In genomic region chr4:81631958-81632439, GRCh38 we compare ENCODE assay signal across 9 cellular contexts.
DNase-seq lines count a peak whose midpoint lies in the region; ATAC-seq and TF ChIP-seq lines count a peak whose summit lies in the region.
"Had no signal": no experiment of that assay in that cellular context is flagged by ENCODE, and none has a peak within 500 bp of the region (broad histone marks: within the 10 kb centered on the region; RNA-seq: fewer than 3 reads in every experiment).

No MANE protein-coding gene starts in this region.

- H3K27ac ChIP-seq in fibroblast of lung (ENCODE audit: insufficient read depth, low read length): peak overlapping the region; percentile 49
- H3K27ac ChIP-seq: neutrophil had no signal

- no peaks in the 10 kb centered on the region for H3K27me3 ChIP-seq in fibroblast of lung (ENCODE audit: control insufficient read depth, insufficient read depth, low read length)
- H3K27me3 ChIP-seq: neutrophil had no signal

- DNase-seq in SIG-M5 treated with dmso at 0.1 percent for 504 hours (lab: John Stamatoyannopoulos, UW; ENCODE audit: unreplicated experiment): peak; percentile 6
- DNase-seq in SIG-M5 (lab: John Stamatoyannopoulos, UW): no peak
- DNase-seq in fibroblast of lung (ENCODE audit: low read depth in 2 of 2): peak; percentile 84 to 86
- no peak for DNase-seq in stimulated activated effector memory CD8-positive, alpha-beta T cell treated with anti-CD3 and anti-CD28 coated beads, Interleukin-12 subunit alpha, Interleukin-12 subunit beta, amount 100 ng/mL, for 72 hours (ENCODE audit: low spot score in 2 of 2)
- DNase-seq in germinal center (ENCODE audit: low spot score): no peak
- DNase-seq in ecto neural progenitor cell (ENCODE audit: low spot score): no peak

- H3K4me3 ChIP-seq in fibroblast of lung (replicated peaks in 1 of 4; ENCODE audit: control extremely low read depth in 1 of 4, insufficient read depth in 1 of 4, low read depth in 3 of 4, low read length in 4 of 4): no peak overlapping the region

- no peak overlapping the region for H3K27ac Mint-ChIP-seq in stimulated activated effector memory CD8-positive, alpha-beta T cell treated with anti-CD3 and anti-CD28 coated beads, Interleukin-12 subunit alpha, Interleukin-12 subunit beta, amount 100 ng/mL, for 72 hours

- TF ChIP-seq EP300 in Ishikawa (IDR thresholded peaks at IDR 0.05; ENCODE audit: borderline replicate concordance): peak; percentile 95

- peak; percentile 67 for ATAC-seq in stimulated activated effector memory CD8-positive, alpha-beta T cell treated with anti-CD3 and anti-CD28 coated beads, Interleukin-12 subunit alpha, Interleukin-12 subunit beta, amount 100 ng/mL, for 72 hours
- ATAC-seq in HG03571 (IDR thresholded peaks at IDR 0.05; ENCODE audit: unreplicated experiment): no peak

- no peak overlapping the region for H3K4me2 ChIP-seq in fibroblast of lung (ENCODE audit: extremely low read depth, insufficient read depth, low read length)

- no peaks in the 10 kb centered on the region for H4K20me1 ChIP-seq in fibroblast of lung (ENCODE audit: control insufficient read depth, extremely low read depth, insufficient read depth, low read length)

- peaks cover 5% of the 10 kb centered on the region for H3K4me1 Mint-ChIP-seq in stimulated activated effector memory CD8-positive, alpha-beta T cell treated with anti-CD3 and anti-CD28 coated beads, Interleukin-12 subunit alpha, Interleukin-12 subunit beta, amount 100 ng/mL, for 72 hours

- H3K9me3 ChIP-seq in fibroblast of lung (ENCODE audit: control insufficient read depth, insufficient read depth, low read depth, low read length): no peaks in the 10 kb centered on the region
- H3K9me3 ChIP-seq: neutrophil had no signal

- H2AFZ ChIP-seq in fibroblast of lung (ENCODE audit: low read length): no peak overlapping the region

- no peak for TF ChIP-seq CTCF in fibroblast of lung (conservative IDR thresholded peaks at IDR 0.05 in 1 of 2, IDR thresholded peaks at IDR 0.05 in 1 of 2; ENCODE audit: low read depth in 1 of 2, low read length in 2 of 2)

- no peaks in the 10 kb centered on the region for H3K9me3 Mint-ChIP-seq in stimulated activated effector memory CD8-positive, alpha-beta T cell treated with anti-CD3 and anti-CD28 coated beads, Interleukin-12 subunit alpha, Interleukin-12 subunit beta, amount 100 ng/mL, for 72 hours

- H3K9ac ChIP-seq in fibroblast of lung (ENCODE audit: insufficient read depth, low read length): no peak overlapping the region

- peaks cover 6% of the 10 kb centered on the region for H3K4me1 ChIP-seq in fibroblast of lung (ENCODE audit: control insufficient read depth, extremely low read depth, insufficient read depth, low read length)

- peak; percentile 15; the same call in 1 of the 2 replicates for TF ChIP-seq RAD21 in Ishikawa (IDR thresholded peaks at IDR 0.05; ENCODE audit: low read depth)

- no peak overlapping the region for H3K4me3 Mint-ChIP-seq in stimulated activated effector memory CD8-positive, alpha-beta T cell treated with anti-CD3 and anti-CD28 coated beads, Interleukin-12 subunit alpha, Interleukin-12 subunit beta, amount 100 ng/mL, for 72 hours

- H3K79me2 ChIP-seq in fibroblast of lung (ENCODE audit: control insufficient read depth, insufficient read depth, low read length): no peaks in the 10 kb centered on the region

- no peaks in the 10 kb centered on the region for H3K36me3 Mint-ChIP-seq in stimulated activated effector memory CD8-positive, alpha-beta T cell treated with anti-CD3 and anti-CD28 coated beads, Interleukin-12 subunit alpha, Interleukin-12 subunit beta, amount 100 ng/mL, for 72 hours

- H3K36me3 ChIP-seq in fibroblast of lung (ENCODE audit: control insufficient read depth, insufficient read depth, low read length): no peaks in the 10 kb centered on the region
- H3K36me3 ChIP-seq: neutrophil had no signal

TF ChIP-seq in Ishikawa, 13 proteins besides CTCF, POLR2A, EP300 and RAD21:
- TF ChIP-seq YY1 (IDR thresholded peaks at IDR 0.05; ENCODE audit: low read depth) (no peak), EGR1 (IDR thresholded peaks at IDR 0.05) (peak; percentile 67; the same call in 1 of the 2 replicates), ZBTB7A (IDR thresholded peaks at IDR 0.05; ENCODE audit: low read depth) (no peak), TEAD4 (IDR thresholded peaks at IDR 0.05) (peak; percentile 93), CREB1 (IDR thresholded peaks at IDR 0.05; ENCODE audit: low read depth) (peak; percentile 59), TCF12 (IDR thresholded peaks at IDR 0.05; ENCODE audit: low read depth) (peak; percentile 92), TAF1 (IDR thresholded peaks at IDR 0.05; ENCODE audit: low read depth) (no peak), FOXM1 (IDR thresholded peaks at IDR 0.05; ENCODE audit: borderline replicate concordance, low read depth) (peak; percentile 88), REST (IDR thresholded peaks at IDR 0.05; ENCODE audit: low read depth) (no peak), CEBPB (IDR thresholded peaks at IDR 0.05) (peak; percentile 86), NFIC (IDR thresholded peaks at IDR 0.05) (peak; percentile 83)
- TF ChIP-seq, protein P1, sequence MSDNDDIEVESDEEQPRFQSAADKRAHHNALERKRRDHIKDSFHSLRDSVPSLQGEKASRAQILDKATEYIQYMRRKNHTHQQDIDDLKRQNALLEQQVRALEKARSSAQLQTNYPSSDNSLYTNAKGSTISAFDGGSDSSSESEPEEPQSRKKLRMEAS (IDR thresholded peaks at IDR 0.05): peak; percentile 89
- TF ChIP-seq, protein P2, sequence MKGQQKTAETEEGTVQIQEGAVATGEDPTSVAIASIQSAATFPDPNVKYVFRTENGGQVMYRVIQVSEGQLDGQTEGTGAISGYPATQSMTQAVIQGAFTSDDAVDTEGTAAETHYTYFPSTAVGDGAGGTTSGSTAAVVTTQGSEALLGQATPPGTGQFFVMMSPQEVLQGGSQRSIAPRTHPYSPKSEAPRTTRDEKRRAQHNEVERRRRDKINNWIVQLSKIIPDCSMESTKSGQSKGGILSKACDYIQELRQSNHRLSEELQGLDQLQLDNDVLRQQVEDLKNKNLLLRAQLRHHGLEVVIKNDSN (IDR thresholded peaks at IDR 0.05): peak; percentile 68

Comparison
In these comparisons a context has a peak if more than half of its experiments do, and no peak if none do; other contexts are left out.
1. DNase-seq: peak in SIG-M5 treated with dmso at 0.1 percent for 504 hours (single experiment) and fibroblast of lung (2 of 2); none in SIG-M5 (single experiment), stimulated activated effector memory CD8-positive, alpha-beta T cell treated with anti-CD3 and anti-CD28 coated beads, Interleukin-12 subunit alpha, Interleukin-12 subunit beta, amount 100 ng/mL, for 72 hours (0 of 2), germinal center (single experiment) and ecto neural progenitor cell (single experiment).